Comparison of ENCODE assay signal across 8 cellular contexts in genomic region chr20:36541227-36542018, GRCh38. TPM values are rescaled to one million over a fixed set of nuclear protein-coding genes. Genes with fewer than 3 reads are reported as not detected.
DNase-seq lines count a peak whose midpoint lies in the region; ATAC-seq and TF ChIP-seq lines count a peak whose summit lies in the region.

TSS of gene MYL9 (plus strand) at chr20:36541519. CDS start at chr20:36544885, 3,366 bp downstream.

- H3K27me3 ChIP-seq in kidney epithelial cell (ENCODE audit: control insufficient read depth, insufficient read depth, low read length) = no peaks in the 10 kb centered on the region

- TF ChIP-seq CTCF in choroid plexus epithelial cell (conservative IDR thresholded peaks at IDR 0.05; ENCODE audit: low read depth, low read length) (no peak), kidney epithelial cell (IDR thresholded peaks at IDR 0.05; ENCODE audit: insufficient read depth, low read length, poor library complexity, severe bottlenecking) (peak; percentile 4)

- peak within 1 kb of the TSS; percentile 80 for H3K27ac Mint-ChIP-seq in stimulated activated effector memory CD8-positive, alpha-beta T cell treated with anti-CD3 and anti-CD28 coated beads, Interleukin-12 subunit alpha, Interleukin-12 subunit beta, amount 100 ng/mL, for 72 hours

- H3K36me3 Mint-ChIP-seq in stimulated activated effector memory CD8-positive, alpha-beta T cell treated with anti-CD3 and anti-CD28 coated beads, Interleukin-12 subunit alpha, Interleukin-12 subunit beta, amount 100 ng/mL, for 72 hours = no peaks in the 10 kb centered on the region

- H3K4me3 ChIP-seq in choroid plexus epithelial cell (ENCODE audit: low read depth, low read length) (peak within 1 kb of the TSS; percentile 88), kidney epithelial cell (ENCODE audit: low read depth, low read length) (peak within 1 kb of the TSS; percentile 56)

- DNase-seq in stimulated activated CD4-positive, alpha-beta T cell treated with anti-CD3 and anti-CD28 coated beads, Interleukin-15, amount 100 ng/mL, for 24 hours = peak; percentile 27
- DNase-seq in stimulated activated CD4-positive, alpha-beta T cell treated with anti-CD3 and anti-CD28 coated beads, Interleukin-4, amount 100 ng/mL, for 4 hours = no peak
- DNase-seq in choroid plexus epithelial cell (ENCODE audit: low read depth) (peak; percentile 80), kidney epithelial cell (ENCODE audit: low read depth) (no peak), inferior parietal cortex (ENCODE audit: extremely low spot score) (no peak)
- no peak for DNase-seq in stimulated activated effector memory CD8-positive, alpha-beta T cell treated with anti-CD3 and anti-CD28 coated beads, Interleukin-12 subunit alpha, Interleukin-12 subunit beta, amount 100 ng/mL, for 72 hours (ENCODE audit: low spot score in 2 of 2)

- H3K4me3 Mint-ChIP-seq in stimulated activated effector memory CD8-positive, alpha-beta T cell treated with anti-CD3 and anti-CD28 coated beads, Interleukin-12 subunit alpha, Interleukin-12 subunit beta, amount 100 ng/mL, for 72 hours = peak within 1 kb of the TSS; percentile 24

- H3K4me1 Mint-ChIP-seq in stimulated activated effector memory CD8-positive, alpha-beta T cell treated with anti-CD3 and anti-CD28 coated beads, Interleukin-12 subunit alpha, Interleukin-12 subunit beta, amount 100 ng/mL, for 72 hours = no peaks in the 10 kb centered on the region

- H3K36me3 ChIP-seq in kidney epithelial cell (ENCODE audit: control insufficient read depth, insufficient read depth, low read length) = no peaks in the 10 kb centered on the region

- peak; percentile 50 for ATAC-seq in stimulated activated effector memory CD8-positive, alpha-beta T cell treated with anti-CD3 and anti-CD28 coated beads, Interleukin-12 subunit alpha, Interleukin-12 subunit beta, amount 100 ng/mL, for 72 hours
- ATAC-seq in GM18868 (IDR thresholded peaks at IDR 0.05; ENCODE audit: unreplicated experiment) (no peak), GM18907 (IDR thresholded peaks at IDR 0.05; ENCODE audit: unreplicated experiment) (no peak)

- no peaks in the 10 kb centered on the region for H3K9me3 Mint-ChIP-seq in stimulated activated effector memory CD8-positive, alpha-beta T cell treated with anti-CD3 and anti-CD28 coated beads, Interleukin-12 subunit alpha, Interleukin-12 subunit beta, amount 100 ng/mL, for 72 hours

RNA-seq across cellular contexts. Expression of gene MYL9, which starts in this region (rescaled TPM):
- total RNA-seq in kidney epithelial cell = 58.5 and 83.2 TPM in 2 replicates

Comparison
In these comparisons a context has a peak if more than half of its experiments do, and no peak if none do; other contexts are left out.
1. DNase-seq: peak in stimulated activated CD4-positive, alpha-beta T cell treated with anti-CD3 and anti-CD28 coated beads, Interleukin-15, amount 100 ng/mL, for 24 hours (single experiment) and choroid plexus epithelial cell (single experiment); none in stimulated activated CD4-positive, alpha-beta T cell treated with anti-CD3 and anti-CD28 coated beads, Interleukin-4, amount 100 ng/mL, for 4 hours (0 of 2), kidney epithelial cell (single experiment), stimulated activated effector memory CD8-positive, alpha-beta T cell treated with anti-CD3 and anti-CD28 coated beads, Interleukin-12 subunit alpha, Interleukin-12 subunit beta, amount 100 ng/mL, for 72 hours (0 of 2) and inferior parietal cortex (single experiment).